Comparison of ENCODE assay signal across 15 cellular contexts in genomic region chr9:20015427-20015931, GRCh38.
DNase-seq lines count a peak whose midpoint lies in the region; ATAC-seq, FAIRE-seq and TF ChIP-seq lines count a peak whose summit lies in the region.
"Had no signal": no experiment of that assay in that cellular context is flagged by ENCODE, and none has a peak within 500 bp of the region (broad histone marks: within the 10 kb centered on the region; RNA-seq: fewer than 3 reads in every experiment).

No MANE protein-coding gene starts in this region.

- H3K36me3 ChIP-seq in MM.1S (replicated peaks; ENCODE audit: insufficient read depth, low read length) (no peaks in the 10 kb centered on the region), endothelial cell of umbilical vein (ENCODE audit: control insufficient read depth in 2 of 2, extremely low read depth in 1 of 2, insufficient read depth in 2 of 2, low read length in 2 of 2) (no peaks in the 10 kb centered on the region)

- no peak overlapping the region for H3K9ac ChIP-seq in MM.1S (ENCODE audit: low read length)
- H3K9ac ChIP-seq in endothelial cell of umbilical vein (replicated peaks; ENCODE audit: extremely low read depth, insufficient read depth, low read length), result no peak overlapping the region

- H4K20me1 ChIP-seq in MM.1S (ENCODE audit: insufficient read depth, low read length) (no peaks in the 10 kb centered on the region), endothelial cell of umbilical vein (replicated peaks; ENCODE audit: control insufficient read depth, extremely low read depth, insufficient read depth, low read length) (no peaks in the 10 kb centered on the region)

- dilution Hi-C loops in endothelial cell of umbilical vein (cut with MboI; ENCODE audit: extremely low pct_ligation_motif_present, low sequenced_read_pairs), result no loop called here

- H3K4me2 ChIP-seq in MM.1S (ENCODE audit: low read depth, low read length), result no peak overlapping the region
- peak overlapping the region; percentile 16 for H3K4me2 ChIP-seq in endothelial cell of umbilical vein (ENCODE audit: insufficient read depth, low read length)

- POLR2A ChIA-PET in endothelial cell of umbilical vein (lab: Charles Lee), result no interaction called here

- CTCF ChIA-PET in endothelial cell of umbilical vein (lab: Charles Lee), result interaction anchor here (0.6 to 1.2 kb wide), 3 partner anchors 40 to 69 kb away, joined by 3 to 4 read pairs (median 4); no protein-coding TSS in a partner anchor

- TF ChIP-seq POLR2A in endothelial cell of umbilical vein (IDR thresholded peaks at IDR 0.05; ENCODE audit: low read depth, low read length), result no peak

- BruUV-seq in endothelial cell of umbilical vein (replicated peaks; lab: Mats Ljungman, UMichigan), result no TSS peak

- ATAC-seq in GM21529 (IDR thresholded peaks at IDR 0.05; ENCODE audit: unreplicated experiment) (peak; percentile 69), HG02981 (IDR thresholded peaks at IDR 0.05; ENCODE audit: unreplicated experiment) (no peak), HG03045 (IDR thresholded peaks at IDR 0.05; ENCODE audit: unreplicated experiment) (no peak)
- ATAC-seq: stimulated activated naive CD8-positive, alpha-beta T cell treated with anti-CD3 and anti-CD28 coated beads, Interleukin-15, amount 100 ng/mL, for 72 hours had no signal

- H3F3A ChIP-seq in MM.1S (ENCODE audit: insufficient read depth, low read length), result no peaks in the 10 kb centered on the region

- no peaks in the 10 kb centered on the region for H3K27me3 ChIP-seq in MM.1S (replicated peaks; ENCODE audit: insufficient read depth, low read length)
- no peaks in the 10 kb centered on the region for H3K27me3 ChIP-seq in endothelial cell of umbilical vein (ENCODE audit: control insufficient read depth in 2 of 2, insufficient read depth in 2 of 2, low read length in 2 of 2)

- no peaks in the 10 kb centered on the region for H3K9me3 ChIP-seq in MM.1S (replicated peaks; ENCODE audit: insufficient read depth, low read length)
- no peaks in the 10 kb centered on the region for H3K9me3 ChIP-seq in endothelial cell of umbilical vein (replicated peaks; ENCODE audit: control insufficient read depth, insufficient read depth, low read length)

- no peak for FAIRE-seq in endothelial cell of umbilical vein (lab: Jason Lieb, UNC)

- no peaks in the 10 kb centered on the region for H3K9me1 ChIP-seq in endothelial cell of umbilical vein (replicated peaks; ENCODE audit: control insufficient read depth, extremely low read depth, insufficient read depth, low read length)

- H3K9me2 ChIP-seq in MM.1S (replicated peaks; ENCODE audit: insufficient read depth, low read length), result no peaks in the 10 kb centered on the region

- H3K79me2 ChIP-seq in MM.1S (ENCODE audit: low read length) (no peaks in the 10 kb centered on the region), endothelial cell of umbilical vein (ENCODE audit: control insufficient read depth, insufficient read depth, low read length) (no peaks in the 10 kb centered on the region)

- intact Hi-C loops in endothelial cell of umbilical vein (cut with micrococcal nuclease), result no loop called here

- DNase-seq in NCI-H2029 (lab: John Stamatoyannopoulos, UW) (peak; percentile 1), NCI-H2029 treated with DMSO at 0.1 percent for 48 hours (lab: John Stamatoyannopoulos, UW) (no peak), MM.1S (no peak), endothelial cell of umbilical vein (ENCODE audit: low read depth, low spot score) (peak; percentile 28), NCI-H526 treated with DMSO at 0.1 percent for 48 hours (lab: John Stamatoyannopoulos, UW) (no peak)
- DNase-seq: 8988T; activated T-cell treated with anti-CD3 and anti-CD28 coated beads, Interleukin-2, amount 50 U/mL, for 1 hour; H7; hypothalamus; IMR-90; NCI-H2227 treated with DMSO at 0.1 percent for 48 hours; stimulated activated naive CD8-positive, alpha-beta T cell treated with anti-CD3 and anti-CD28 coated beads, Interleukin-15, amount 100 ng/mL, for 72 hours had no signal

- H3K4me3 ChIP-seq in MM.1S (ENCODE audit: low read length) (no peak overlapping the region), endothelial cell of umbilical vein (replicated peaks in 1 of 3; ENCODE audit: insufficient read depth in 1 of 3, low read depth in 1 of 3, low read length in 3 of 3) (no peak overlapping the region)

- H3K27ac ChIP-seq in MM.1S (ENCODE audit: low read length) (no peak overlapping the region), endothelial cell of umbilical vein (ENCODE audit: insufficient read depth, low read depth, low read length) (no peak overlapping the region)

- TF ChIP-seq CTCF in MM.1S (IDR thresholded peaks at IDR 0.05; ENCODE audit: low read length) (no peak), endothelial cell of umbilical vein (IDR thresholded peaks at IDR 0.05; ENCODE audit: extremely low read depth in 1 of 2, insufficient read depth in 1 of 2, low read depth in 1 of 2, low read length in 2 of 2) (no peak)

- H3K4me1 ChIP-seq in MM.1S (ENCODE audit: low read length), result no peaks in the 10 kb centered on the region
- peaks cover 12% of the 10 kb centered on the region for H3K4me1 ChIP-seq in endothelial cell of umbilical vein (ENCODE audit: control insufficient read depth, extremely low read depth, insufficient read depth, low read length)

- H2AFZ ChIP-seq in MM.1S (ENCODE audit: low read length), result 0 out of 2 replicates have a peak overlapping the region, but pooled peaks have one; percentile 23
- H2AFZ ChIP-seq in endothelial cell of umbilical vein (ENCODE audit: low read depth, low read length), result peak overlapping the region; percentile 72

TF ChIP-seq in endothelial cell of umbilical vein, 7 proteins besides CTCF, POLR2A, EP300 and RAD21:
- TF ChIP-seq GATA2 (IDR thresholded peaks at IDR 0.05; ENCODE audit: insufficient read depth, insufficient read length, low read depth, low read length) (no peak), EZH2 (IDR thresholded peaks at IDR 0.05; ENCODE audit: borderline replicate concordance, low read depth, low read length, severe bottlenecking) (no peak), MAX (IDR thresholded peaks at IDR 0.05; ENCODE audit: insufficient read depth, insufficient read length) (no peak), POLR2AphosphoS5 (IDR thresholded peaks at IDR 0.05; ENCODE audit: insufficient read depth, low read depth, low read length) (no peak), FOS (IDR thresholded peaks at IDR 0.05; ENCODE audit: borderline replicate concordance, insufficient read depth, low read length) (no peak), JUN (IDR thresholded peaks at IDR 0.05; ENCODE audit: borderline replicate concordance, insufficient read depth, insufficient read length, low read depth) (no peak), MYC (IDR thresholded peaks at IDR 0.05; ENCODE audit: low read depth, low read length) (no peak)

Comparison
In these comparisons a context has a peak if more than half of its experiments do, and no peak if none do; other contexts are left out.
1. DNase-seq: peak in NCI-H2029 (single experiment) and endothelial cell of umbilical vein (single experiment); none in NCI-H2029 treated with DMSO at 0.1 percent for 48 hours (single experiment), MM.1S (single experiment) and NCI-H526 treated with DMSO at 0.1 percent for 48 hours (single experiment).